8 cellular contexts compared by ENCODE assay signal in the genomic region with DNA sequence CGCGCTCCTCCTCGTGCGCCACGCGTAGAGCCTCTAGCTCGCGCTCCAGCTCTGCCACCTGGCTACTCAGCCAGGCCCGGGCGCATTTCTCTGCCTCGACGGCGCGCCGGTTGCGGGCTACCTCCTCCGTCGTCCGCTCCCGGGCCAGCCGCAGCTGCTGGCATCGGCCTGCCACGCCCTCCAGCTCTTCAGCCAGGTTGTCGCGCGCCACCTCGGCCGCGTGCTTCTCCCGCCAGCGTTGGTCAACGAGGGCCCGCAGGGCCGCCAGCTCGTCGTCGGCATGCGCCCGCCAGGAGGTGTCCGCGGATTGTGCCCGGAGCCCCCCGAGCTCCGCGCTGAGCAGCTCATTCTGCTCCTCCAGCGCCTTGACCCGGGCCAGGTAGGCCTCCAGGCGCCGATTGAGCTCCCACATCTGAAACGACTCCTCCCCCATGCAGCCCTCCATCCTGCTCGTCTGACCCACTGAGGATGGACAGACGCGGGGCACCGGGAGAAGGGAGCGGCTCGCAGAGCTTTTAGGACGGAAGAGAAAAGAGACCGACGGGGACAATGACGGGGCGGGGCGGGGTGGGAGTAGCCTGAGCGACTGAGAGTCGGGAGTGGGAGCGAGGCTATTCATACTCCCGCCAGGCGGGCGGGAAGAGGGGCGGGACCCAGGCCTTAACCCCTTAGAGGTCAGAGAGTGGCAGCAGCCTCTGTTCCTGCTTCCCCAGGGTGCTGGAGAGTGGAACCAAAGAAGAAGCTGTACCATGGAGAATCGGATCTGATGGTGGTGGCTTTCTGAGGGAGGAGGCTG. TPM values are rescaled to one million over a fixed set of nuclear protein-coding genes. Genes with fewer than 3 reads are reported as not detected.
DNase-seq lines count a peak whose midpoint lies in the region; ATAC-seq lines count a peak whose summit lies in the region.

TSS of gene NES (minus strand) at position 588 of the 796 bp plus-strand sequence. CDS start at position 445, 143 bp downstream.

- H3K9ac ChIP-seq in subcutaneous abdominal adipose tissue (ENCODE audit: low read length in 5 of 5): peak within 1 kb of the TSS in 3 of 5 donors; percentile 66 to 72 (median 70)

- ATAC-seq in HG03520 (IDR thresholded peaks at IDR 0.05; ENCODE audit: unreplicated experiment): no peak
- ATAC-seq in GM19455 (IDR thresholded peaks at IDR 0.05; ENCODE audit: unreplicated experiment): no peak

- H3K4me3 ChIP-seq in subcutaneous abdominal adipose tissue (ENCODE audit: low read depth in 1 of 5, low read length in 5 of 5): peak within 1 kb of the TSS; percentile 25 to 72 (median 69)

- peaks cover 0 to 49% (median 28%) of the 10 kb centered on the region in 5 donors for H3K4me1 ChIP-seq in subcutaneous abdominal adipose tissue (ENCODE audit: control insufficient read depth in 5 of 5, insufficient read depth in 5 of 5, low read length in 5 of 5)

- H3K27ac ChIP-seq in subcutaneous abdominal adipose tissue (ENCODE audit: low read depth, low read length): peak within 1 kb of the TSS; percentile 62

- H3K27me3 ChIP-seq in subcutaneous abdominal adipose tissue (ENCODE audit: control insufficient read depth in 5 of 5, insufficient read depth in 4 of 5, low read length in 5 of 5): peaks cover 19 to 64% (median 34%) of the 10 kb centered on the region in 5 donors

- H3K36me3 ChIP-seq in subcutaneous abdominal adipose tissue (ENCODE audit: control insufficient read depth in 5 of 5, insufficient read depth in 5 of 5, low read length in 5 of 5): peaks cover 0 to 23% (median 8%) of the 10 kb centered on the region in 5 donors

- DNase-seq in C1 segment of cervical spinal cord (lab: John Stamatoyannopoulos, UW) (peak in 8 of 14 donors; percentile 17 to 61 (median 40)), LoVo (ENCODE audit: low spot score) (peak; percentile 50), cerebellum (ENCODE audit: low spot score) (peak; percentile 59), left kidney (ENCODE audit: low read depth, low spot score) (peak; percentile 94)
- DNase-seq in activated effector memory CD4-positive, alpha-beta T cell treated with anti-CD3 and anti-CD28 coated beads, Interleukin-2, amount 50 U/mL, for 16 hours: no peak

- H3K9me3 ChIP-seq in subcutaneous abdominal adipose tissue (ENCODE audit: control insufficient read depth in 5 of 5, low read length in 5 of 5): no peaks in the 10 kb centered on the region

RNA-seq across cellular contexts. Expression of gene NES, which starts in this region (rescaled TPM):
- total RNA-seq in cerebellum: 45.5 TPM
